ENCODE assay signal across 9 cellular contexts in the genomic region with DNA sequence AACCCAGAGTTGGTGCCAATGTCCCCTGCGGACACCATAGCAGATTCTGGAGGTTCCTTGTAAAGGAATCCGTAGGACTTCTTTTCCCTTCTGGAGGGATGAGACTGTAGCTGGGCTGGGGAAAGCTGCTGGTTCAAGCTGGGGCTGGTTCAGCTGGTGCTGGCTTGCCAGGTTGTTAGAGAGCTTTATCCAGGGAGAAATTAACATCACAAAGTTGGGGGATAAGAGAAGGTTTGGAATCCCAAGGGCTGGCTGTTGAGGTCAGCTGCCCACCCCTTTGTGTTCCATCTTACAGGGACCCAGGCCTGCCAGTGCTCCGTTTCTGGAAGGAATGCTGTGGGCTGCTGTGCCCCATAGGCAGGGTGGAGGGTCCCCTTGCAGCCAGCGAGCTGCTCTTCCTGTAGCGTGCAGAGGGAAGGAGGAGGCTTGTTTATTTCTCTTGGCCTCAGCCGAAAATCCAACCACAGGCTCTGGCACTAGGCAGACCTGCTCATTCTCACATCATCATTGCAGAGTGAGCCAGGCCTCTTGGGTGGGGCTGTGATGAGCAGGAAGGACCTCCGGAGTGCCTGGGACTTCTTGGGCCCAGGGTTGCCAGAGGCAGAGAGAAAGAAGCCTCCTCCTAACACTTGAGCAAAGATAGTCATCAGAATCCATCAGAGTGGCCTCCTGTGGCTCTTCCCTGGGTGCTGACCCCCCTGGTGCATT.
DNase-seq lines count a peak whose midpoint lies in the region; ATAC-seq lines count a peak whose summit lies in the region.
"Had no signal": no experiment of that assay in that cellular context is flagged by ENCODE, and none has a peak within 500 bp of the region (broad histone marks: within the 10 kb centered on the region; RNA-seq: fewer than 3 reads in every experiment).

No MANE protein-coding gene starts in this region.

- H2AFZ ChIP-seq in GM23248 (no peak overlapping the region), neuron (ENCODE audit: low read depth, low read length) (peak overlapping the region; percentile 18)

- H3K4me2 ChIP-seq in GM23248 (ENCODE audit: unreplicated experiment) = peak overlapping the region; percentile 53
- H3K4me2 ChIP-seq: KMS-11 had no signal

- 9% methylated on average over 7 of the region's 7 CpGs for WGBS in GM23248 (ENCODE audit: low coverage in 1 of 2, low lambda C conversion rate in 2 of 2, missing lambda C conversion rate in 2 of 2), 2 experiments

- peak; percentile 98 for DNase-seq in GM23248
- peak; percentile 56 to 70 for DNase-seq in activated CD4-positive, alpha-beta T cell treated with anti-CD3 and anti-CD28 coated beads, Interleukin-2, amount 50 U/mL, for 48 hours
- DNase-seq in fibroblast of gingiva (ENCODE audit: low read depth) = peak; percentile 99
- DNase-seq in DMS79 (lab: John Stamatoyannopoulos, UW) = no peak
- no peak for DNase-seq in NCI-H510A (lab: John Stamatoyannopoulos, UW)

- H3K9me2 ChIP-seq in GM23248 (ENCODE audit: insufficient read depth) = no peaks in the 10 kb centered on the region

- ATAC-seq in GM19035 (IDR thresholded peaks at IDR 0.05; ENCODE audit: unreplicated experiment) = no peak
- no peak for ATAC-seq in GM18873 (IDR thresholded peaks at IDR 0.05; ENCODE audit: low FRiP score, unreplicated experiment)

- H3K27ac ChIP-seq in GM23248 = peak overlapping the region; percentile 100
- H3K27ac ChIP-seq: KMS-11 had no signal

- no peaks in the 10 kb centered on the region for H3K36me3 ChIP-seq in GM23248 (ENCODE audit: low read depth)
- H3K36me3 ChIP-seq in neuron (ENCODE audit: insufficient read depth, low read length) = no peaks in the 10 kb centered on the region

- in situ Hi-C loops in GM23248 (cut with MboI) = no loop called here

- H3K79me2 ChIP-seq in GM23248 (ENCODE audit: insufficient read depth) = peaks cover 86% of the 10 kb centered on the region

- H3K4me1 ChIP-seq in GM23248 (ENCODE audit: insufficient read depth) (peaks cover 72% of the 10 kb centered on the region), neuron (ENCODE audit: insufficient read depth, low read length) (peaks cover 30% of the 10 kb centered on the region)

- no peaks in the 10 kb centered on the region for H4K20me1 ChIP-seq in GM23248 (ENCODE audit: insufficient read depth)

- H3K27me3 ChIP-seq in GM23248 (replicated peaks; ENCODE audit: insufficient read depth) (no peaks in the 10 kb centered on the region), neuron (ENCODE audit: insufficient read depth, low read length) (no peaks in the 10 kb centered on the region)

- peaks cover 39% of the 10 kb centered on the region for H3F3A ChIP-seq in GM23248 (ENCODE audit: insufficient read depth)

- peak overlapping the region; percentile 93 for H3K9ac ChIP-seq in GM23248
- H3K9ac ChIP-seq: KMS-11 had no signal

- peak overlapping the region; percentile 36 for H3K4me3 ChIP-seq in GM23248
- no peak overlapping the region for H3K4me3 ChIP-seq in neuron (ENCODE audit: low read length)

- H3K9me3 ChIP-seq in GM23248 (ENCODE audit: low read depth) (no peaks in the 10 kb centered on the region), neuron (ENCODE audit: low read length) (no peaks in the 10 kb centered on the region)

Comparison
In these comparisons a context has a peak if more than half of its experiments do, and no peak if none do; other contexts are left out.
1. DNase-seq: peak in GM23248 (single experiment), activated CD4-positive, alpha-beta T cell treated with anti-CD3 and anti-CD28 coated beads, Interleukin-2, amount 50 U/mL, for 48 hours (2 of 2) and fibroblast of gingiva (single experiment); none in DMS79 (single experiment) and NCI-H510A (single experiment).